In the genomic region with DNA sequence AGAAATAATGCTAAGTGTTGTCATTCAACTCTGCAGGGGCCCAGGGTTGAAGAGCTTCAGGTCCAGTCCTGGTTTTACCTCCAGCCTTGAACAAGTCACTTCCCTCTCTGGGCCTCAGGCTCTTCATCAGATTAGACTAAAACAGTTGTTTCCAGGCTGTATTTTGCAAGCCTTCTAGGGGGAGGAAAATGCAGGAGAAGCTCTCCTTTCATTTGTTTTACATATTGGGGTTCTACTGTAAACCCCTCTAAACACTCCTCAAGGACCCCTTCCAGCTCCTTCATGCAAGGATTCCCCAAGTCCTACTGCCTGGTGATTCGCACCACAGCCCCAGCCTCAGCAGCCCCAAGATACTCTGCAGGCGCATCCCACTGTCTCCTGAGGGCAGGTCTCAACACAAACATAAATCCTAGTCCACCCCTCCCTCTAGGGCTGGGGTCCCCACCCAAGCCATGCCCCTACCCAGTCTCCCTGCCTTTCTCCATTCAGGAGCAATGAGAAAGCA, we compare ENCODE assay signal across 9 cellular contexts. TPM values are rescaled to one million over a fixed set of nuclear protein-coding genes. Genes with fewer than 3 reads are reported as not detected.
A peak's percentile ranks its signal among the peaks of the same experiment; 100 is the strongest.
DNase-seq lines count a peak whose midpoint lies in the region; ATAC-seq and TF ChIP-seq lines count a peak whose summit lies in the region.
"Had no signal": no experiment of that assay in that cellular context is flagged by ENCODE, and none has a peak within 500 bp of the region (broad histone marks: within the 10 kb centered on the region; RNA-seq: fewer than 3 reads in every experiment).

No MANE protein-coding gene starts in this region.

- intact Hi-C loops in left cardiac atrium (cut with DNase I): no loop called here
- intact Hi-C loops in upper lobe of right lung (cut with DNase I): no loop called here

- peaks cover 12% of the 10 kb centered on the region for H3K4me1 ChIP-seq in upper lobe of right lung
- no peaks in the 10 kb centered on the region for H3K4me1 ChIP-seq in osteoblast (ENCODE audit: insufficient read depth, low read length)

- H3K27me3 ChIP-seq in upper lobe of right lung (no peaks in the 10 kb centered on the region), osteoblast (ENCODE audit: insufficient read depth, low read length) (peaks cover 29% of the 10 kb centered on the region)

- no peak overlapping the region for H3K4me2 ChIP-seq in osteoblast (ENCODE audit: insufficient read depth, low read length)

- H3K79me2 ChIP-seq in osteoblast (ENCODE audit: insufficient read depth, low read length): no peaks in the 10 kb centered on the region

- TF ChIP-seq CTCF in upper lobe of right lung (IDR thresholded peaks at IDR 0.05) (no peak), osteoblast (IDR thresholded peaks at IDR 0.05; ENCODE audit: extremely low read depth, low read depth, low read length) (no peak)

- H3K36me3 ChIP-seq in upper lobe of right lung (no peaks in the 10 kb centered on the region), osteoblast (ENCODE audit: insufficient read depth, low read length) (no peaks in the 10 kb centered on the region)

- ATAC-seq in left cardiac atrium: peak; percentile 56 to 72
- ATAC-seq in upper lobe of right lung: peak; percentile 74
- no peak for ATAC-seq in HG03432 (IDR thresholded peaks at IDR 0.05; ENCODE audit: unreplicated experiment)

- no peak overlapping the region for H2AFZ ChIP-seq in osteoblast (ENCODE audit: low read length)

- H3K27ac ChIP-seq in upper lobe of right lung (no peak overlapping the region), osteoblast (ENCODE audit: low read depth, low read length) (no peak overlapping the region)
- H3K27ac ChIP-seq: VCaP had no signal

- in situ Hi-C loops in SK-MEL-5 (cut with HindIII; ENCODE audit: low pct_unique_long_range_greater_than_20kb, low sequenced_read_pairs): no loop called here

- H3K9me3 ChIP-seq in upper lobe of right lung (no peaks in the 10 kb centered on the region), osteoblast (ENCODE audit: low read depth, low read length) (no peaks in the 10 kb centered on the region)

- H3K4me3 ChIP-seq in upper lobe of right lung (no peak overlapping the region), osteoblast (ENCODE audit: insufficient read depth, low read length) (no peak overlapping the region)

- DNase-seq in stimulated activated CD4-positive, alpha-beta T cell treated with anti-CD3 and anti-CD28 coated beads, Interleukin-15, amount 100 ng/mL, for 24 hours: peak; percentile 23
- DNase-seq in stimulated activated CD4-positive, alpha-beta T cell treated with anti-CD3 and anti-CD28 coated beads, Interleukin-1b, Interleukin-23, amount 100 ng/mL, for 48 hours: no peak
- peak; percentile 15 for DNase-seq in SK-MEL-5 (ENCODE audit: low read depth, low spot score)
- no peak for DNase-seq in left cardiac atrium
- DNase-seq in upper lobe of right lung: no peak
- DNase-seq in activated CD8-positive, alpha-beta memory T cell treated with anti-CD3 and anti-CD28 coated beads, Interleukin-2, amount 50 U/mL, for 4 hours: no peak
- no peak for DNase-seq in osteoblast (ENCODE audit: insufficient read length, low spot score, missing footprints)

- no peaks in the 10 kb centered on the region for H4K20me1 ChIP-seq in osteoblast (ENCODE audit: insufficient read depth, low read length)

RNA-seq across cellular contexts. Expression of gene SDR9C7, which starts 2.7 kb away (rescaled TPM):
- total RNA-seq in SK-MEL-5 (2014; rRNA removed; shearing (Covaris generic)): not detected in 2 replicates
- not detected in 2 replicates for polyA plus RNA-seq in SK-MEL-5 (2015; cell fraction: cytosol; rRNA removed)
- not detected in 2 replicates for polyA plus RNA-seq in SK-MEL-5 (2015; cell fraction: nucleus; rRNA removed)
- total RNA-seq in left cardiac atrium (not detected), upper lobe of right lung (not detected), osteoblast (not detected in 2 replicates)

RNA-seq across cellular contexts. Expression of gene RDH16, which starts 25.9 kb away (rescaled TPM):
- not detected in 2 replicates for total RNA-seq in SK-MEL-5 (2014; rRNA removed; shearing (Covaris generic))
- polyA plus RNA-seq in SK-MEL-5 (2015; cell fraction: cytosol; rRNA removed): not detected in 2 replicates
- polyA plus RNA-seq in SK-MEL-5 (2015; cell fraction: nucleus; rRNA removed): 0.78 and 1.3 TPM in 2 replicates
- total RNA-seq in left cardiac atrium (under 1 TPM; 0.27 to 0.29 TPM), upper lobe of right lung (0.32 TPM), osteoblast (under 0.01 TPM in 2 replicates)

Comparison
In these comparisons a context has a peak if more than half of its experiments do, and no peak if none do; other contexts are left out.
1. DNase-seq: peak in stimulated activated CD4-positive, alpha-beta T cell treated with anti-CD3 and anti-CD28 coated beads, Interleukin-15, amount 100 ng/mL, for 24 hours (single experiment) and SK-MEL-5 (single experiment); none in stimulated activated CD4-positive, alpha-beta T cell treated with anti-CD3 and anti-CD28 coated beads, Interleukin-1b, Interleukin-23, amount 100 ng/mL, for 48 hours (single experiment), left cardiac atrium (single experiment), upper lobe of right lung (single experiment), activated CD8-positive, alpha-beta memory T cell treated with anti-CD3 and anti-CD28 coated beads, Interleukin-2, amount 50 U/mL, for 4 hours (single experiment) and osteoblast (single experiment).